8 cellular contexts compared by ENCODE assay signal in the genomic region with DNA sequence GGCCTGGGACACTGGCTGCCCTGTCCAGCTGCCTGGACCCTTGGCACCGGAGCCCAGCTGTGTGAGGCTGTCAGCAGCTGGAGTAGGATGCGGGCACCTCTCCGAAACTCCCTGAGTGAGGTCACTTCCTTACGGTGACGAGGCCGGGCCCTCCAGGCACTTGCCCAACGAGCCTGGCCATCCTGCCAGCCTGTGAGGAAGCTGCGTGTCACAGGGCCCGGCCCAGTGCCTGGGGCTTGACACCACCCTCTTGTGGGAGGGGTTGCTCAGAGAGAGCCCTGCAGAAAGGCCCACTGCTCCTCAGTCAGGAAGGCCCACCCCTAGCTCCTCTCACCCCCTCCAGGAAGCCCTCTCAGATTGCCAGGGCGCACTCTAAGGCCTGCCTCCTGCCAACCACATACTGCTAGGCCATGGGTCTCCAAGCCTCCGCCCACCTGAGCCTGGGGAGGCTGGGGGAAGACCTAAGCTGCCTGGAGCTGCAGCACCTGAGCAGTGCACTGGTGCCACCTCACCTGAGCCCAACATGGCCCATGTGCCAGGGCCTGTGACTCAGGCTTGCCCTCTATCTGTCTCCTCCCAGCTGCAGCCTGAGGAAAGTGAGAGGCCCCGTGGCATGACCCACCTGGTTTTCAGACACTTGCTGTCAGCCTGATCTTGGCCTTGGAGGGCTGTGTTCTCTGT. TPM values are rescaled to one million over a fixed set of nuclear protein-coding genes. Genes with fewer than 3 reads are reported as not detected.
DNase-seq lines count a peak whose midpoint lies in the region; ATAC-seq lines count a peak whose summit lies in the region.

No MANE protein-coding gene starts in this region.

- peak; percentile 97 for DNase-seq in DMS53 (lab: John Stamatoyannopoulos, UW)
- peak; percentile 74 for DNase-seq in KBM-7
- DNase-seq in activated CD4-positive, alpha-beta T cell treated with anti-CD3 and anti-CD28 coated beads, Interleukin-2, amount 50 U/mL, for 48 hours, result peak; percentile 53 to 69
- DNase-seq in fibroblast of the conjunctiva (ENCODE audit: low read depth), result peak; percentile 65
- DNase-seq in sciatic nerve (ENCODE audit: low spot score), result peak; percentile 74
- DNase-seq in NCI-H345 (lab: John Stamatoyannopoulos, UW), result no peak
- no peak for DNase-seq in NCI-H1436 (lab: John Stamatoyannopoulos, UW)
- DNase-seq in DMS79 (lab: John Stamatoyannopoulos, UW), result no peak

- ATAC-seq in sciatic nerve, result peak; percentile 57

- intact Hi-C loops in sciatic nerve (cut with DNase I), result no loop called here

- in situ Hi-C loops in KBM-7 (cut with MboI; ENCODE audit: low pct_unique_long_range_greater_than_20kb, low sequenced_read_pairs), result no loop called here

RNA-seq across cellular contexts. Expression of a gene that starts 4.3 kb away (rescaled TPM):
- total RNA-seq in sciatic nerve, result 7.5 TPM

RNA-seq across cellular contexts. Expression of a gene that starts 47.9 kb away (rescaled TPM):
- 186 TPM for total RNA-seq in sciatic nerve

RNA-seq across cellular contexts. Expression of a gene that starts 58.6 kb away (rescaled TPM):
- 173 TPM for total RNA-seq in sciatic nerve

Comparison
In these comparisons a context has a peak if more than half of its experiments do, and no peak if none do; other contexts are left out.
1. DNase-seq: peak in DMS53 (single experiment), KBM-7 (single experiment), activated CD4-positive, alpha-beta T cell treated with anti-CD3 and anti-CD28 coated beads, Interleukin-2, amount 50 U/mL, for 48 hours (2 of 2), fibroblast of the conjunctiva (single experiment) and sciatic nerve (single experiment); none in NCI-H345 (single experiment), NCI-H1436 (single experiment) and DMS79 (single experiment).